19 cellular contexts compared by ENCODE assay signal in the genomic region with DNA sequence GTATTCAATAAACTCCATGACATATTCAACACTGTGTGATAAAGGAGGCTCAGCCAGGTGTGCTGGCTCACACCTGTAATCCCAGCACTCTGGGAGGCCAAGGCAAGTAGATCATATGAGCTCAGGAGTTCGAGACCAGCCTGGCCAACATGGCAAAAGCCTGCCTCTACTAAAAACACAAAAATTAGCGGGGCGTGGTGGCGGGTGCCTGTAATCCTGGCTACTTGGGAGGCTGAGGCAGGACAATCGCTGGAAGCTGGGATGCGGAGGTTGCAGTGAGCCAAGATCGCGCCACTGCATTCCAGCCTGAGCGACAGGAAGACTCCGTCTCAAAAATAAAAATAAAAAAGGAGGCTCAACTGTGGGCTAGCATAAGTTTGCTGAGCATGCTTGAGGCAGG. TPM values are rescaled to one million over a fixed set of nuclear protein-coding genes. Genes with fewer than 3 reads are reported as not detected.
A peak's percentile ranks its signal among the peaks of the same experiment; 100 is the strongest.
DNase-seq lines count a peak whose midpoint lies in the region; ATAC-seq and TF ChIP-seq lines count a peak whose summit lies in the region.
"Had no signal": no experiment of that assay in that cellular context is flagged by ENCODE, and none has a peak within 500 bp of the region (broad histone marks: within the 10 kb centered on the region; RNA-seq: fewer than 3 reads in every experiment).

No MANE protein-coding gene starts in this region.

- no peak for DNase-seq in left ventricle myocardium inferior
- no peak for DNase-seq in right atrium auricular region (ENCODE audit: low spot score)
- no peak for DNase-seq in PC-3
- DNase-seq in glutamatergic neuron, result no peak
- peak; percentile 28 for DNase-seq in spleen
- DNase-seq in activated CD8-positive, alpha-beta T cell treated with anti-CD3 and anti-CD28 coated beads, Interleukin-2, amount 10 ng/mL, durations not matched to agents 7 days and 5 days, result no peak
- no peak for DNase-seq in glomerular visceral epithelial cell (ENCODE audit: extremely low spot score)
- DNase-seq in foreskin keratinocyte, result no peak
- DNase-seq: 8988T; CD4-positive, alpha-beta memory T cell; DMS153; DMS79; GM23248 had no signal

- ATAC-seq in PC-3 (no peak), foreskin keratinocyte (no peak)
- no peak for ATAC-seq in activated CD8-positive, alpha-beta T cell treated with anti-CD3 and anti-CD28 coated beads, Interleukin-2, amount 10 ng/mL, durations not matched to agents 7 days and 5 days

- no peaks in the 10 kb centered on the region for H4K20me1 ChIP-seq in PC-3 (ENCODE audit: low read length)
- H4K20me1 ChIP-seq: BLaER1 had no signal

- no peaks in the 10 kb centered on the region for H3F3A ChIP-seq in PC-3 (ENCODE audit: low read length, unreplicated experiment)

- no TSS peak for BruUV-seq in PC-3 (replicated peaks; lab: Mats Ljungman, UMichigan)

- no peaks in the 10 kb centered on the region for H3K36me3 ChIP-seq in left ventricle myocardium inferior
- no peaks in the 10 kb centered on the region for H3K36me3 ChIP-seq in right atrium auricular region
- H3K36me3 ChIP-seq in PC-3 (ENCODE audit: low read depth, low read length), result no peaks in the 10 kb centered on the region
- no peaks in the 10 kb centered on the region for H3K36me3 ChIP-seq in spleen
- H3K36me3 ChIP-seq: BLaER1, HAP-1 had no signal

- peaks cover 11% of the 10 kb centered on the region for H3K36me3 Mint-ChIP-seq in glutamatergic neuron (ENCODE audit: unreplicated experiment)
- H3K36me3 Mint-ChIP-seq in activated CD8-positive, alpha-beta T cell treated with anti-CD3 and anti-CD28 coated beads, Interleukin-2, amount 10 ng/mL, durations not matched to agents 7 days and 5 days (ENCODE audit: low read depth), result no peaks in the 10 kb centered on the region
- H3K36me3 Mint-ChIP-seq: CD14-positive monocyte; CD4-positive, alpha-beta memory T cell had no signal

- H3K27ac Mint-ChIP-seq in glutamatergic neuron (ENCODE audit: unreplicated experiment), result peak overlapping the region; percentile 48
- H3K27ac Mint-ChIP-seq in activated CD8-positive, alpha-beta T cell treated with anti-CD3 and anti-CD28 coated beads, Interleukin-2, amount 10 ng/mL, durations not matched to agents 7 days and 5 days, result no peak overlapping the region
- H3K27ac Mint-ChIP-seq: CD14-positive monocyte; CD4-positive, alpha-beta memory T cell had no signal

- H3K9ac ChIP-seq in PC-3 (ENCODE audit: low read length), result no peak overlapping the region
- H3K9ac ChIP-seq: BLaER1, GM23248 had no signal

- peak overlapping the region; percentile 79; the same call in 1 of the 2 replicates for H3K4me2 ChIP-seq in PC-3 (ENCODE audit: low read length)
- H3K4me2 ChIP-seq: BLaER1 had no signal

- H3K4me1 Mint-ChIP-seq in glutamatergic neuron (ENCODE audit: low read depth, unreplicated experiment), result peaks cover 21% of the 10 kb centered on the region
- no peaks in the 10 kb centered on the region for H3K4me1 Mint-ChIP-seq in activated CD8-positive, alpha-beta T cell treated with anti-CD3 and anti-CD28 coated beads, Interleukin-2, amount 10 ng/mL, durations not matched to agents 7 days and 5 days (ENCODE audit: low read depth)
- H3K4me1 Mint-ChIP-seq: CD4-positive, alpha-beta memory T cell had no signal

- WGBS in spleen, 5 donors, result 93 to 97% (median 94%) methylated on average over 10 of the region's 10 CpGs

- H3K4me1 ChIP-seq in left ventricle myocardium inferior (peaks cover 24% of the 10 kb centered on the region), right atrium auricular region (peaks cover 0 to 22% of the 10 kb centered on the region in 2 donors), PC-3 (ENCODE audit: insufficient read depth, low read length) (no peaks in the 10 kb centered on the region), spleen (peaks cover 0 to 14% (median 0%) of the 10 kb centered on the region in 6 donors), foreskin keratinocyte (no peaks in the 10 kb centered on the region)

- H3K27me3 Mint-ChIP-seq in glutamatergic neuron (ENCODE audit: unreplicated experiment), result peaks cover 25% of the 10 kb centered on the region
- peaks cover 2% of the 10 kb centered on the region for H3K27me3 Mint-ChIP-seq in activated CD8-positive, alpha-beta T cell treated with anti-CD3 and anti-CD28 coated beads, Interleukin-2, amount 10 ng/mL, durations not matched to agents 7 days and 5 days (ENCODE audit: low read depth)

- H3K4me3 Mint-ChIP-seq in glutamatergic neuron (ENCODE audit: unreplicated experiment), result no peak overlapping the region
- no peak overlapping the region for H3K4me3 Mint-ChIP-seq in activated CD8-positive, alpha-beta T cell treated with anti-CD3 and anti-CD28 coated beads, Interleukin-2, amount 10 ng/mL, durations not matched to agents 7 days and 5 days
- H3K4me3 Mint-ChIP-seq: CD14-positive monocyte; CD4-positive, alpha-beta memory T cell had no signal

- H3K9me3 Mint-ChIP-seq in glutamatergic neuron (ENCODE audit: unreplicated experiment), result peaks cover 46% of the 10 kb centered on the region
- H3K9me3 Mint-ChIP-seq in activated CD8-positive, alpha-beta T cell treated with anti-CD3 and anti-CD28 coated beads, Interleukin-2, amount 10 ng/mL, durations not matched to agents 7 days and 5 days (ENCODE audit: insufficient read depth), result no peaks in the 10 kb centered on the region
- H3K9me3 Mint-ChIP-seq: CD14-positive monocyte; CD4-positive, alpha-beta memory T cell had no signal

- intact Hi-C loops in left ventricle myocardium inferior (cut with micrococcal nuclease), result no loop called here
- intact Hi-C loops in PC-3 (cut with micrococcal nuclease), result no loop called here
- intact Hi-C loops in spleen (cut with DNase I; ENCODE audit: low total_unique reads), result no loop called here

- CTCF ChIA-PET in PC-3 (lab: Charles Lee), result interaction anchor here (0.6 to 1.4 kb wide), 12 partner anchors 11 to 228 kb away, joined by 3 to 11 read pairs (median 4); no protein-coding TSS in a partner anchor
- CTCF ChIA-PET in activated CD8-positive, alpha-beta T cell treated with anti-CD3 and anti-CD28 coated beads, Interleukin-2, amount 10 ng/mL, durations not matched to agents 7 days and 5 days (lab: Charles Lee), result interaction anchor here (1.0 to 1.3 kb wide), 2 partner anchors 175 to 226 kb away, joined by 4 to 6 read pairs; no protein-coding TSS in a partner anchor

- H3K4me3 ChIP-seq in left ventricle myocardium inferior (no peak overlapping the region), right atrium auricular region (no peak overlapping the region), PC-3 (ENCODE audit: low read length) (peak overlapping the region; percentile 60; the same call in 1 of the 2 replicates), spleen (no peak overlapping the region)
- H3K4me3 ChIP-seq: BLaER1, GM12878, GM23248, HAP-1 had no signal

- no peaks in the 10 kb centered on the region for H3K9me3 ChIP-seq in left ventricle myocardium inferior (replicated peaks)
- H3K9me3 ChIP-seq in right atrium auricular region, result no peaks in the 10 kb centered on the region
- H3K9me3 ChIP-seq in PC-3 (ENCODE audit: low read length), result no peaks in the 10 kb centered on the region
- H3K9me3 ChIP-seq in spleen, result no peaks in the 10 kb centered on the region
- H3K9me3 ChIP-seq: BLaER1, HAP-1 had no signal

- no peaks in the 10 kb centered on the region for H3K79me2 ChIP-seq in PC-3 (ENCODE audit: low read length)

- POLR2A ChIA-PET in PC-3 (lab: Charles Lee; ENCODE audit: unreplicated experiment), result interaction anchor here (0.6 kb wide), 2 partner anchors 57 to 539 kb away, joined by 7 to 8 read pairs; no protein-coding TSS in a partner anchor
- POLR2A ChIA-PET in activated CD8-positive, alpha-beta T cell treated with anti-CD3 and anti-CD28 coated beads, Interleukin-2, amount 10 ng/mL, durations not matched to agents 7 days and 5 days (lab: Charles Lee), result no interaction called here

- no peak for TF ChIP-seq POLR2A in spleen (IDR thresholded peaks at IDR 0.05)

- TF ChIP-seq CTCF in left ventricle myocardium inferior (IDR thresholded peaks at IDR 0.05; ENCODE audit: borderline replicate concordance) (no peak), right atrium auricular region (IDR thresholded peaks at IDR 0.05) (no peak), PC-3 (conservative IDR thresholded peaks at IDR 0.05; ENCODE audit: low read depth, low read length) (no peak), glutamatergic neuron (IDR thresholded peaks at IDR 0.05; ENCODE audit: partially characterized antibody, unreplicated experiment) (no peak), spleen (IDR thresholded peaks at IDR 0.05 in 8 of 11, conservative IDR thresholded peaks at IDR 0.05 in 3 of 11) (no peak), foreskin keratinocyte (conservative IDR thresholded peaks at IDR 0.05) (no peak)

- H2AFZ ChIP-seq in PC-3 (ENCODE audit: low read length), result peak overlapping the region; percentile 65
- H2AFZ ChIP-seq: GM23248 had no signal

- H3K27ac ChIP-seq in left ventricle myocardium inferior (replicated peaks) (peak overlapping the region; percentile 98), right atrium auricular region (no peak overlapping the region), PC-3 (ENCODE audit: low read length) (no peak overlapping the region), spleen (no peak overlapping the region), foreskin keratinocyte (no peak overlapping the region)
- H3K27ac ChIP-seq: BLaER1, GM23248 had no signal

- H3K9me2 ChIP-seq in PC-3 (replicated peaks; ENCODE audit: low read length), result no peaks in the 10 kb centered on the region

- H3K27me3 ChIP-seq in left ventricle myocardium inferior (ENCODE audit: low read depth) (no peaks in the 10 kb centered on the region), right atrium auricular region (no peaks in the 10 kb centered on the region), PC-3 (ENCODE audit: low read length) (no peaks in the 10 kb centered on the region), spleen (replicated peaks in 1 of 7) (no peaks in the 10 kb centered on the region), foreskin keratinocyte (no peaks in the 10 kb centered on the region)
- H3K27me3 ChIP-seq: BLaER1 had no signal

RNA-seq across cellular contexts. Expression of a gene that starts 4.1 kb away (rescaled TPM):
- total RNA-seq in left ventricle myocardium inferior, result 2.7 TPM
- 1 to 10 TPM in 1 of 2 donors, under 1 TPM in 1; 0.59 to 3.6 TPM for total RNA-seq in right atrium auricular region
- total RNA-seq in PC-3 (2014; rRNA removed), result 0.22 TPM in 1 of 2 replicates, not detected in the other
- 6.4 TPM for total RNA-seq in glutamatergic neuron (ENCODE audit: unreplicated experiment)
- 10 to 100 TPM in 1 of 7 donors, 1 to 10 TPM in 4, under 1 TPM in 2; 0.13 to 12.3 (median 5.5) TPM for total RNA-seq in spleen
- polyA plus RNA-seq in spleen, result 1 to 10 TPM; 2.9 to 3.4 (median 3.1) TPM
- not detected for total RNA-seq in activated CD8-positive, alpha-beta T cell treated with anti-CD3 and anti-CD28 coated beads, Interleukin-2, amount 10 ng/mL, durations not matched to agents 7 days and 5 days
- not detected in 2 replicates for total RNA-seq in foreskin keratinocyte
- polyA plus RNA-seq in foreskin keratinocyte, result not detected in 2 replicates
- total RNA-seq: CD4-positive, alpha-beta memory T cell; GM12878; GM23248; HT-29 had no signal
- polyA plus RNA-seq: AG04450, GM23248 had no signal
